ENCODE assay signal across 1 cellular context in the genomic region with DNA sequence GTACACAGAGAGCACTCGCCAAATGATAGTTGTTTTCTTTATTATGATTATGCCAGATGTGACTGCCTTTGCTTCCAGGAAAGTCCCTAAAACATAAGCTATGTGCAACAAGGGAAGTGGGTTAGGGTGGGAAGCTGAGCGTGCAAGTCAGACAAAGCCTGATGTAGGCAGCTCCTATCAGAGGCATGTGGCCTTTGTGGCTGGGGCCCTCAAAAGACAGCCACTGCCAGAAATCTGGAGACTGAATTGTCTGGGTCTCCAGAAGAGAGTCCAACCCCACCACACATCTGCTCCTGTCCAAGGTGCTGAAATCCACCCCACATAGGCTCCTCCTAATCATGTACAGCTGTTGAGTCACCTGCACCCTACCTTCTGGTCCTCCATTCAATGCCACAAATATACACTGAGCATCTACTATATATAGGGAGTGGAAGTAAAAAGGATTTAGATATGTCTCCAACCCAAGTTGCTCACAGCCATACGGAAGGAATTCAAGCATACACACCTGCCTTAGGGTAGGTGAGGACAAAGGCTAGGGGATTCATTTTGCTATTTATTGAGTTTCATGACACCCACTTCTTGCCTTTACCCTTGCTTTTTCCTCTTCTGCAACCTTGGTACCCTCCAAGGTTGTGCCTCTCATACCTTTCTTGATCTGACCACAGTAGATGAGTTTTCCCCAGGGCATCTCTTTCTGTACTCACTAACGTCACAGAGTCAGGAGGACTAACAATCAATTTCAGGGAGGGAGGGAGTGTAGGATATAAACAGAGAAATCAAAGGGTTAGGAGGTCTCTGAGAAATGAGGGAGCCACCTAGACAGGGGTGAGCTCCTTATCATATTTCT.
TF ChIP-seq lines count a peak whose summit lies in the region.

No MANE protein-coding gene starts in this region.

TF ChIP-seq in IMR-90, 13 proteins besides CTCF, POLR2A, EP300 and RAD21:
- TF ChIP-seq, protein P1, sequence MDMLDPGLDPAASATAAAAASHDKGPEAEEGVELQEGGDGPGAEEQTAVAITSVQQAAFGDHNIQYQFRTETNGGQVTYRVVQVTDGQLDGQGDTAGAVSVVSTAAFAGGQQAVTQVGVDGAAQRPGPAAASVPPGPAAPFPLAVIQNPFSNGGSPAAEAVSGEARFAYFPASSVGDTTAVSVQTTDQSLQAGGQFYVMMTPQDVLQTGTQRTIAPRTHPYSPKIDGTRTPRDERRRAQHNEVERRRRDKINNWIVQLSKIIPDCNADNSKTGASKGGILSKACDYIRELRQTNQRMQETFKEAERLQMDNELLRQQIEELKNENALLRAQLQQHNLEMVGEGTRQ (IDR thresholded peaks at IDR 0.05; ENCODE audit: low read depth, low read length) = no peak
